18 cellular contexts compared by ENCODE assay signal in the genomic region with DNA sequence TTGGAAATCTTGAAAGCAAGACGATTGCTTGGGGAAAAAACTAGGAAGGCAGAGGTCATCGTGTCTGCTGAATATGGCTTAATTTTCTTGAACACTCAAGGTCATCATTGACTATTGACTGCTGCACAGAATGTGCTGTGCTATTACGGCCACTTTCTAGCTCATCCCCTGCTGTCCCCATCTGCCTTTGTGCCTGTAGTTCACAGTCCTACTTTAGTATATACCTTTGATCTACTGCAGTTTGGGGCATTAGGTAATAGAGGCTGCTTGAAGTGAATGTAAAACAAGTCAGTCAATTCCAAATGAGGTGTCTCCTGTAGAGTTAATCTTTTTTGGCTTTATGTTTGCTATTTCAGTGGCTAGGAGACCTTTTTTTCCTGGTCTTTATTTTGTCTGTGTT.
"Had no signal": no experiment of that assay in that cellular context is flagged by ENCODE, and none has a peak within 500 bp of the region (broad histone marks: within the 10 kb centered on the region; RNA-seq: fewer than 3 reads in every experiment).

No MANE protein-coding gene starts in this region.

- H3K27ac ChIP-seq: esophagus squamous epithelium, lower lobe of right lung, skin epidermis, testis, tibial nerve had no signal

- DNase-seq: cerebellar nuclear complex; effector memory CD8-positive, alpha-beta T cell; esophagus squamous epithelium; foreskin fibroblast; glutamatergic neuron; left colon; lower lobe of right lung; natural killer cell; posterior cingulate gyrus; sigmoid colon; stimulated activated CD4-positive, alpha-beta T cell treated with anti-CD3 and anti-CD28 coated beads, Interleukin-12 subunit alpha, Interleukin-12 subunit beta, amount 100 ng/mL, for 4 hours; stimulated activated CD4-positive, alpha-beta T cell treated with anti-CD3 and anti-CD28 coated beads, Interleukin-2, amount 100 ng/mL, for 48 hours; stimulated activated naive CD8-positive, alpha-beta T cell treated with anti-CD3 and anti-CD28 coated beads, Interleukin-15, amount 100 ng/mL, for 72 hours; testis had no signal

- H3K4me3 ChIP-seq: esophagus squamous epithelium, gastroesophageal sphincter, lower lobe of right lung, sigmoid colon, skin epidermis, testis, tibial nerve had no signal

- H3K9me3 ChIP-seq: esophagus squamous epithelium, gastroesophageal sphincter, lower lobe of right lung, sigmoid colon, testis had no signal

- FAIRE-seq: colon had no signal

- H3K36me3 ChIP-seq: gastroesophageal sphincter, lower lobe of right lung, sigmoid colon, tibial nerve had no signal

- H3K27me3 ChIP-seq: esophagus squamous epithelium, gastroesophageal sphincter, sigmoid colon, testis, tibial nerve had no signal

- H3K4me1 ChIP-seq: testis had no signal
